In the genomic region with DNA sequence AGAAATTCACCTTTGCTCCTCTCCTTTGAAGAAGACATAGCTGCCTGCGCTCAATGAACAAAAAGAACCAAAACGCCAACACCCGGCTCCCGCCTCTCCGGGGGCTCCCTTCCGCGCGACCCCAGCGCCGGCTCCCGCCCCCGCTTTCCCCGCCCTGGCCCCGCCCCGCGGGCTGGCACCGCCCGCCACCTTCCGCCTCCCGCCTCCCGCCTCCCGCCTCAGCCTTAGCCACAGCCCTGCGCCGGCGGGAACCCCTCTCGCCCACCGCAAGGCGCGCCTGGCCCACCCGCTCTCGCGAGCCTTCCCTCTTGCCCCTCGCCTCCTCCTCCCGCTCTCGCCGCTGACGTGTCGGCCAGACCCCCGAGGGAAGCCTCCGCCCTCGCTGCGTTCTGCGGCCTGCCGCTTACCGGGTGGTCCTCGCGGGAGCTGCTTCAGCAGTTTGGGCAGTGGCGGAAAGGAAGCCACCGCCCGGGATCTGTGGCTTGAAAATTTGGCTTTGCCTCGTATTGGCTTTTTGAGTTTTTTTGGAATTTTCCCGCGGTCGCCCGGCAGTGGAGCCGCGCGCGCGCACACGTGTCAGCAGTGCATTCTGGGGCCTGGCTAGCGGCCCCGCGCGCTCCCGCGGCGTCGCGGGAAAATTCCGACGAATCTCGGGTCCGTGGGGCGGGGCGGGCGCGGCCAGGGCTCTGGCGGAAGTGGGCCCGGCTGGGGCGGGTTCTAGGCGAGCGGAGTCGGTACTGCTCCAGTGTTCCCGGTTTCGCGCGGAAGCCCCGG, we compare ENCODE assay signal across 1 cellular context.
TF ChIP-seq lines count a peak whose summit lies in the region.

A gene with protein sequence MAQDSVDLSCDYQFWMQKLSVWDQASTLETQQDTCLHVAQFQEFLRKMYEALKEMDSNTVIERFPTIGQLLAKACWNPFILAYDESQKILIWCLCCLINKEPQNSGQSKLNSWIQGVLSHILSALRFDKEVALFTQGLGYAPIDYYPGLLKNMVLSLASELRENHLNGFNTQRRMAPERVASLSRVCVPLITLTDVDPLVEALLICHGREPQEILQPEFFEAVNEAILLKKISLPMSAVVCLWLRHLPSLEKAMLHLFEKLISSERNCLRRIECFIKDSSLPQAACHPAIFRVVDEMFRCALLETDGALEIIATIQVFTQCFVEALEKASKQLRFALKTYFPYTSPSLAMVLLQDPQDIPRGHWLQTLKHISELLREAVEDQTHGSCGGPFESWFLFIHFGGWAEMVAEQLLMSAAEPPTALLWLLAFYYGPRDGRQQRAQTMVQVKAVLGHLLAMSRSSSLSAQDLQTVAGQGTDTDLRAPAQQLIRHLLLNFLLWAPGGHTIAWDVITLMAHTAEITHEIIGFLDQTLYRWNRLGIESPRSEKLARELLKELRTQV (minus strand): TSS at position 591 of the 774 bp plus-strand sequence. CDS start 68,418 bp downstream, outside the sequence.

TF ChIP-seq in K562, 482 proteins besides CTCF, POLR2A, EP300 and RAD21 (continued from another document and continues in another):
- TF ChIP-seq, protein P1, sequence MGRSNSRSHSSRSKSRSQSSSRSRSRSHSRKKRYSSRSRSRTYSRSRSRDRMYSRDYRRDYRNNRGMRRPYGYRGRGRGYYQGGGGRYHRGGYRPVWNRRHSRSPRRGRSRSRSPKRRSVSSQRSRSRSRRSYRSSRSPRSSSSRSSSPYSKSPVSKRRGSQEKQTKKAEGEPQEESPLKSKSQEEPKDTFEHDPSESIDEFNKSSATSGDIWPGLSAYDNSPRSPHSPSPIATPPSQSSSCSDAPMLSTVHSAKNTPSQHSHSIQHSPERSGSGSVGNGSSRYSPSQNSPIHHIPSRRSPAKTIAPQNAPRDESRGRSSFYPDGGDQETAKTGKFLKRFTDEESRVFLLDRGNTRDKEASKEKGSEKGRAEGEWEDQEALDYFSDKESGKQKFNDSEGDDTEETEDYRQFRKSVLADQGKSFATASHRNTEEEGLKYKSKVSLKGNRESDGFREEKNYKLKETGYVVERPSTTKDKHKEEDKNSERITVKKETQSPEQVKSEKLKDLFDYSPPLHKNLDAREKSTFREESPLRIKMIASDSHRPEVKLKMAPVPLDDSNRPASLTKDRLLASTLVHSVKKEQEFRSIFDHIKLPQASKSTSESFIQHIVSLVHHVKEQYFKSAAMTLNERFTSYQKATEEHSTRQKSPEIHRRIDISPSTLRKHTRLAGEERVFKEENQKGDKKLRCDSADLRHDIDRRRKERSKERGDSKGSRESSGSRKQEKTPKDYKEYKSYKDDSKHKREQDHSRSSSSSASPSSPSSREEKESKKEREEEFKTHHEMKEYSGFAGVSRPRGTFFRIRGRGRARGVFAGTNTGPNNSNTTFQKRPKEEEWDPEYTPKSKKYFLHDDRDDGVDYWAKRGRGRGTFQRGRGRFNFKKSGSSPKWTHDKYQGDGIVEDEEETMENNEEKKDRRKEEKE (IDR thresholded peaks at IDR 0.05; ENCODE audit: borderline replicate concordance in 1 of 2, control insufficient read depth in 1 of 2, low read depth in 2 of 2, low read length in 1 of 2), result no peak
- TF ChIP-seq, protein P2, sequence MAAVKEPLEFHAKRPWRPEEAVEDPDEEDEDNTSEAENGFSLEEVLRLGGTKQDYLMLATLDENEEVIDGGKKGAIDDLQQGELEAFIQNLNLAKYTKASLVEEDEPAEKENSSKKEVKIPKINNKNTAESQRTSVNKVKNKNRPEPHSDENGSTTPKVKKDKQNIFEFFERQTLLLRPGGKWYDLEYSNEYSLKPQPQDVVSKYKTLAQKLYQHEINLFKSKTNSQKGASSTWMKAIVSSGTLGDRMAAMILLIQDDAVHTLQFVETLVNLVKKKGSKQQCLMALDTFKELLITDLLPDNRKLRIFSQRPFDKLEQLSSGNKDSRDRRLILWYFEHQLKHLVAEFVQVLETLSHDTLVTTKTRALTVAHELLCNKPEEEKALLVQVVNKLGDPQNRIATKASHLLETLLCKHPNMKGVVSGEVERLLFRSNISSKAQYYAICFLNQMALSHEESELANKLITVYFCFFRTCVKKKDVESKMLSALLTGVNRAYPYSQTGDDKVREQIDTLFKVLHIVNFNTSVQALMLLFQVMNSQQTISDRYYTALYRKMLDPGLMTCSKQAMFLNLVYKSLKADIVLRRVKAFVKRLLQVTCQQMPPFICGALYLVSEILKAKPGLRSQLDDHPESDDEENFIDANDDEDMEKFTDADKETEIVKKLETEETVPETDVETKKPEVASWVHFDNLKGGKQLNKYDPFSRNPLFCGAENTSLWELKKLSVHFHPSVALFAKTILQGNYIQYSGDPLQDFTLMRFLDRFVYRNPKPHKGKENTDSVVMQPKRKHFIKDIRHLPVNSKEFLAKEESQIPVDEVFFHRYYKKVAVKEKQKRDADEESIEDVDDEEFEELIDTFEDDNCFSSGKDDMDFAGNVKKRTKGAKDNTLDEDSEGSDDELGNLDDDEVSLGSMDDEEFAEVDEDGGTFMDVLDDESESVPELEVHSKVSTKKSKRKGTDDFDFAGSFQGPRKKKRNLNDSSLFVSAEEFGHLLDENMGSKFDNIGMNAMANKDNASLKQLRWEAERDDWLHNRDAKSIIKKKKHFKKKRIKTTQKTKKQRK (IDR thresholded peaks at IDR 0.05; ENCODE audit: borderline replicate concordance, low read depth, low read length), result no peak
- TF ChIP-seq BCL6 (CRISPR knock-in tag; IDR thresholded peaks at IDR 0.05) (no peak), KLF6 (CRISPR knock-in tag; IDR thresholded peaks at IDR 0.05; ENCODE audit: borderline replicate concordance) (no peak), MED1 (CRISPR knock-in tag; IDR thresholded peaks at IDR 0.05; ENCODE audit: borderline replicate concordance) (no peak), RB1 (IDR thresholded peaks at IDR 0.05; ENCODE audit: low read depth) (peak; percentile 85), JUNB (CRISPR knock-in tag; conservative IDR thresholded peaks at IDR 0.05) (no peak), ZNF79 (CRISPR knock-in tag; IDR thresholded peaks at IDR 0.05; ENCODE audit: low read depth) (no peak), MCM5 (IDR thresholded peaks at IDR 0.05; ENCODE audit: low read depth) (no peak), ARNT (IDR thresholded peaks at IDR 0.05) (no peak), ZNF584 (CRISPR knock-in tag; IDR thresholded peaks at IDR 0.05; ENCODE audit: low read depth) (0 out of 2 replicates have a peak, but pooled peaks have one; percentile 72), ZBTB17 (CRISPR knock-in tag; IDR thresholded peaks at IDR 0.05) (no peak)
- TF ChIP-seq, protein P3, sequence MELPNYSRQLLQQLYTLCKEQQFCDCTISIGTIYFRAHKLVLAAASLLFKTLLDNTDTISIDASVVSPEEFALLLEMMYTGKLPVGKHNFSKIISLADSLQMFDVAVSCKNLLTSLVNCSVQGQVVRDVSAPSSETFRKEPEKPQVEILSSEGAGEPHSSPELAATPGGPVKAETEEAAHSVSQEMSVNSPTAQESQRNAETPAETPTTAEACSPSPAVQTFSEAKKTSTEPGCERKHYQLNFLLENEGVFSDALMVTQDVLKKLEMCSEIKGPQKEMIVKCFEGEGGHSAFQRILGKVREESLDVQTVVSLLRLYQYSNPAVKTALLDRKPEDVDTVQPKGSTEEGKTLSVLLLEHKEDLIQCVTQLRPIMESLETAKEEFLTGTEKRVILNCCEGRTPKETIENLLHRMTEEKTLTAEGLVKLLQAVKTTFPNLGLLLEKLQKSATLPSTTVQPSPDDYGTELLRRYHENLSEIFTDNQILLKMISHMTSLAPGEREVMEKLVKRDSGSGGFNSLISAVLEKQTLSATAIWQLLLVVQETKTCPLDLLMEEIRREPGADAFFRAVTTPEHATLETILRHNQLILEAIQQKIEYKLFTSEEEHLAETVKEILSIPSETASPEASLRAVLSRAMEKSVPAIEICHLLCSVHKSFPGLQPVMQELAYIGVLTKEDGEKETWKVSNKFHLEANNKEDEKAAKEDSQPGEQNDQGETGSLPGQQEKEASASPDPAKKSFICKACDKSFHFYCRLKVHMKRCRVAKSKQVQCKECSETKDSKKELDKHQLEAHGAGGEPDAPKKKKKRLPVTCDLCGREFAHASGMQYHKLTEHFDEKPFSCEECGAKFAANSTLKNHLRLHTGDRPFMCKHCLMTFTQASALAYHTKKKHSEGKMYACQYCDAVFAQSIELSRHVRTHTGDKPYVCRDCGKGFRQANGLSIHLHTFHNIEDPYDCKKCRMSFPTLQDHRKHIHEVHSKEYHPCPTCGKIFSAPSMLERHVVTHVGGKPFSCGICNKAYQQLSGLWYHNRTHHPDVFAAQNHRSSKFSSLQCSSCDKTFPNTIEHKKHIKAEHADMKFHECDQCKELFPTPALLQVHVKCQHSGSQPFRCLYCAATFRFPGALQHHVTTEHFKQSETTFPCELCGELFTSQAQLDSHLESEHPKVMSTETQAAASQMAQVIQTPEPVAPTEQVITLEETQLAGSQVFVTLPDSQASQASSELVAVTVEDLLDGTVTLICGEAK (IDR thresholded peaks at IDR 0.05), result peak; percentile 66
- TF ChIP-seq, protein P3 (CRISPR knock-in tag; IDR thresholded peaks at IDR 0.05), result no peak
- TF ChIP-seq, protein P4, sequence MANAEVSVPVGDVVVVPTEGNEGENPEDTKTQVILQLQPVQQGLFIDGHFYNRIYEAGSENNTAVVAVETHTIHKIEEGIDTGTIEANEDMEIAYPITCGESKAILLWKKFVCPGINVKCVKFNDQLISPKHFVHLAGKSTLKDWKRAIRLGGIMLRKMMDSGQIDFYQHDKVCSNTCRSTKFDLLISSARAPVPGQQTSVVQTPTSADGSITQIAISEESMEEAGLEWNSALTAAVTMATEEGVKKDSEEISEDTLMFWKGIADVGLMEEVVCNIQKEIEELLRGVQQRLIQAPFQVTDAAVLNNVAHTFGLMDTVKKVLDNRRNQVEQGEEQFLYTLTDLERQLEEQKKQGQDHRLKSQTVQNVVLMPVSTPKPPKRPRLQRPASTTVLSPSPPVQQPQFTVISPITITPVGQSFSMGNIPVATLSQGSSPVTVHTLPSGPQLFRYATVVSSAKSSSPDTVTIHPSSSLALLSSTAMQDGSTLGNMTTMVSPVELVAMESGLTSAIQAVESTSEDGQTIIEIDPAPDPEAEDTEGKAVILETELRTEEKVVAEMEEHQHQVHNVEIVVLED (CRISPR knock-in tag; IDR thresholded peaks at IDR 0.05), result peak; percentile 42
- TF ChIP-seq, protein P5, sequence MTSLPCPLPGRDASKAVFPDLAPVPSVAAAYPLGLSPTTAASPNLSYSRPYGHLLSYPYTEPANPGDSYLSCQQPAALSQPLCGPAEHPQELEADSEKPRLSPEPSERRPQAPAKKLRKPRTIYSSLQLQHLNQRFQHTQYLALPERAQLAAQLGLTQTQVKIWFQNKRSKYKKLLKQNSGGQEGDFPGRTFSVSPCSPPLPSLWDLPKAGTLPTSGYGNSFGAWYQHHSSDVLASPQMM (CRISPR knock-in tag; IDR thresholded peaks at IDR 0.05), result no peak
- TF ChIP-seq, protein P6, sequence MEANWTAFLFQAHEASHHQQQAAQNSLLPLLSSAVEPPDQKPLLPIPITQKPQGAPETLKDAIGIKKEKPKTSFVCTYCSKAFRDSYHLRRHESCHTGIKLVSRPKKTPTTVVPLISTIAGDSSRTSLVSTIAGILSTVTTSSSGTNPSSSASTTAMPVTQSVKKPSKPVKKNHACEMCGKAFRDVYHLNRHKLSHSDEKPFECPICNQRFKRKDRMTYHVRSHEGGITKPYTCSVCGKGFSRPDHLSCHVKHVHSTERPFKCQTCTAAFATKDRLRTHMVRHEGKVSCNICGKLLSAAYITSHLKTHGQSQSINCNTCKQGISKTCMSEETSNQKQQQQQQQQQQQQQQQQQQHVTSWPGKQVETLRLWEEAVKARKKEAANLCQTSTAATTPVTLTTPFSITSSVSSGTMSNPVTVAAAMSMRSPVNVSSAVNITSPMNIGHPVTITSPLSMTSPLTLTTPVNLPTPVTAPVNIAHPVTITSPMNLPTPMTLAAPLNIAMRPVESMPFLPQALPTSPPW (CRISPR knock-in tag; IDR thresholded peaks at IDR 0.05), result peak; percentile 90
